8 cellular contexts compared by ENCODE assay signal in genomic region chr13:25574437-25575426, GRCh38.
DNase-seq lines count a peak whose midpoint lies in the region; ATAC-seq lines count a peak whose summit lies in the region.

No MANE protein-coding gene starts in this region.

- DNase-seq in COR-L47 (lab: John Stamatoyannopoulos, UW) (peak; percentile 85), NCI-H1092 treated with DMSO at 0.1 percent for 48 hours (lab: John Stamatoyannopoulos, UW) (peak; percentile 95), SK-MEL-5 (ENCODE audit: low read depth, low spot score) (peak; percentile 94), globus pallidus (ENCODE audit: low spot score) (peak; percentile 91), pons (ENCODE audit: low spot score) (peak; percentile 98), ureter (ENCODE audit: low spot score) (peak; percentile 83)
- DNase-seq in activated naive CD4-positive, alpha-beta T cell treated with Interleukin-2 at 50 U/mL for 16 hours = peak; percentile 70

- peak; percentile 50 for ATAC-seq in GM21786 (IDR thresholded peaks at IDR 0.05; ENCODE audit: unreplicated experiment)

- in situ Hi-C loops in SK-MEL-5 (cut with HindIII; ENCODE audit: low pct_unique_long_range_greater_than_20kb, low sequenced_read_pairs) = no loop called here

Comparison
In these comparisons a context has a peak if more than half of its experiments do, and no peak if none do; other contexts are left out.
1. Peak in every context shown above with its lines: DNase-seq and ATAC-seq.